In genomic region chr19:43002948-43003347, GRCh38 we compare ENCODE assay signal across 10 cellular contexts. TPM values are rescaled to one million over a fixed set of nuclear protein-coding genes. Genes with fewer than 3 reads are reported as not detected.
DNase-seq lines count a peak whose midpoint lies in the region; ATAC-seq, FAIRE-seq and TF ChIP-seq lines count a peak whose summit lies in the region.
"Not testable (repeated sequence)": the region's sequence is repeated elsewhere in the genome, so short reads cannot be mapped to it uniquely, and the experiment has no call there.
"Had no signal": no experiment of that assay in that cellular context is flagged by ENCODE, and none has a peak within 500 bp of the region (broad histone marks: within the 10 kb centered on the region; RNA-seq: fewer than 3 reads in every experiment).

No MANE protein-coding gene starts in this region.

- TF ChIP-seq RAD21 in A549 (conservative IDR thresholded peaks at IDR 0.05 in 1 of 2, IDR thresholded peaks at IDR 0.05 in 1 of 2); IMR-90 (IDR thresholded peaks at IDR 0.05; ENCODE audit: low read length): not testable (repeated sequence)

- H3K4me1 ChIP-seq in A549, result peaks cover 27% of the 10 kb centered on the region
- not testable (repeated sequence) for H3K4me1 ChIP-seq in IMR-90 (ENCODE audit: control insufficient read depth, insufficient read depth, low read length)
- peaks cover 11% of the 10 kb centered on the region for H3K4me1 ChIP-seq in RWPE2 (ENCODE audit: insufficient read depth, poor library complexity, severe bottlenecking)

- H3K27ac ChIP-seq in A549 (peak overlapping the region; percentile 19 to 47; a peak in 3 of 6 replicates), RWPE2 (ENCODE audit: poor library complexity, severe bottlenecking) (peak overlapping the region; percentile 39)
- not testable (repeated sequence) for H3K27ac ChIP-seq in IMR-90 (ENCODE audit: insufficient read depth, low read length)

- not testable (repeated sequence) for H3K4me3 ChIP-seq in A549; IMR-90 (ENCODE audit: insufficient read depth, low read depth, low read length); RWPE2 (ENCODE audit: severe bottlenecking); fibroblast of villous mesenchyme (ENCODE audit: low read depth, low read length)

- H3K4me2 ChIP-seq in A549, result peak overlapping the region; percentile 42
- not testable (repeated sequence) for H3K4me2 ChIP-seq in IMR-90 (ENCODE audit: low read depth, low read length)

- H3K4ac ChIP-seq in IMR-90 (ENCODE audit: low read depth, low read length), result not testable (repeated sequence)

- H4K20me1 ChIP-seq in IMR-90 (ENCODE audit: insufficient read depth, low read length), result not testable (repeated sequence)

- H3K9me1 ChIP-seq in IMR-90 (ENCODE audit: insufficient read depth, low read length), result not testable (repeated sequence)

- H2AK5ac ChIP-seq in IMR-90 (ENCODE audit: low read depth, low read length), result not testable (repeated sequence)

- intact Hi-C loops in IMR-90 (cut with micrococcal nuclease), result not testable (repeated sequence)

- H2BK5ac ChIP-seq in IMR-90 (ENCODE audit: low read depth, low read length, poor library complexity, severe bottlenecking), result not testable (repeated sequence)

- 5% methylated on average over 2 of the region's 2 CpGs for WGBS in A549 (ENCODE audit: missing lambda C conversion rate)
- WGBS in IMR-90 (ENCODE audit: extremely low coverage in 2 of 2, insufficient read length in 1 of 2), 2 experiments, result no CpG with 5 or more reads among the region's 2 CpGs

- H4K8ac ChIP-seq in IMR-90 (ENCODE audit: low read depth in 2 of 2, low read length in 2 of 2), result not testable (repeated sequence)

- H3K9me3 ChIP-seq in A549; IMR-90 (ENCODE audit: control insufficient read depth, insufficient read depth, low read length); RWPE2 (ENCODE audit: severe bottlenecking): not testable (repeated sequence)

- DNase-seq in A549 (ENCODE audit: low read depth in 1 of 2, low spot score in 1 of 2); IMR-90; RWPE2 (ENCODE audit: low spot score): not testable (repeated sequence)
- DNase-seq in EH (ENCODE audit: low read depth) (peak; percentile 29), cerebellar cortex (ENCODE audit: low spot score) (peak; percentile 53), fibroblast of villous mesenchyme (ENCODE audit: low read depth) (peak; percentile 22)

- CTCF ChIA-PET in A549 (lab: Yijun Ruan, JAX); IMR-90 (lab: Yijun Ruan, JAX): not testable (repeated sequence)

- H2BK20ac ChIP-seq in IMR-90 (ENCODE audit: low read depth, low read length), result peak overlapping the region; percentile 6; the same call in 1 of the 2 replicates

- ATAC-seq in A549; IMR-90 (ENCODE audit: low read depth); RWPE2 (ENCODE audit: low read depth): not testable (repeated sequence)

- not testable (repeated sequence) for H3K36me3 ChIP-seq in IMR-90 (ENCODE audit: control insufficient read depth, insufficient read depth, low read length); RWPE2 (ENCODE audit: low read depth)

- not testable (repeated sequence) for TF ChIP-seq CTCF in A549 (IDR thresholded peaks at IDR 0.05); IMR-90 (conservative IDR thresholded peaks at IDR 0.05; ENCODE audit: low read depth, low read length); RWPE2 (IDR thresholded peaks at IDR 0.05; ENCODE audit: poor library complexity, severe bottlenecking); fibroblast of villous mesenchyme (IDR thresholded peaks at IDR 0.05; ENCODE audit: insufficient read depth, low read depth, low read length)

- in situ Hi-C loops in IMR-90 (cut with MboI; ENCODE audit: low sequenced_read_pairs), result not testable (repeated sequence)

- H3K18ac ChIP-seq in IMR-90 (ENCODE audit: low read depth, low read length), result not testable (repeated sequence)

- not testable (repeated sequence) for H2AK9ac ChIP-seq in IMR-90 (replicated peaks; ENCODE audit: low read depth, low read length, poor library complexity)

- POLR2A ChIA-PET in A549 (lab: Yijun Ruan, JAX); IMR-90 (lab: Charles Lee; ENCODE audit: unreplicated experiment): not testable (repeated sequence)

- not testable (repeated sequence) for H3K56ac ChIP-seq in IMR-90 (ENCODE audit: extremely low read depth, insufficient read depth, low read length)

- H4K91ac ChIP-seq in IMR-90 (ENCODE audit: insufficient read depth, low read depth, low read length), result not testable (repeated sequence)

- not testable (repeated sequence) for TF ChIP-seq EP300 in A549 (IDR thresholded peaks at IDR 0.05)

- H3K9ac ChIP-seq in IMR-90 (ENCODE audit: low read depth, low read length), result not testable (repeated sequence)

- not testable (repeated sequence) for H2BK120ac ChIP-seq in IMR-90 (ENCODE audit: low read depth, low read length)

- not testable (repeated sequence) for H2AFZ ChIP-seq in IMR-90 (replicated peaks; ENCODE audit: low read length, poor library complexity)

- not testable (repeated sequence) for TF ChIP-seq POLR2A in A549 (IDR thresholded peaks at IDR 0.05; ENCODE audit: low read length); IMR-90 (IDR thresholded peaks at IDR 0.05; ENCODE audit: low read depth, low read length)

- not testable (repeated sequence) for H4K5ac ChIP-seq in IMR-90 (ENCODE audit: low read depth, low read length)

- not testable (repeated sequence) for H3K27me3 ChIP-seq in IMR-90 (ENCODE audit: control insufficient read depth, insufficient read depth, low read length); RWPE2 (ENCODE audit: insufficient read depth, poor library complexity, severe bottlenecking)

- H3K14ac ChIP-seq in IMR-90 (replicated peaks; ENCODE audit: low read depth, low read length), result not testable (repeated sequence)

- H3K23ac ChIP-seq in IMR-90 (ENCODE audit: low read depth, low read length), result not testable (repeated sequence)

- not testable (repeated sequence) for H3K79me1 ChIP-seq in IMR-90 (ENCODE audit: low read depth in 1 of 2, low read length in 2 of 2)

- peak; percentile 28 for FAIRE-seq in A549 (lab: Jason Lieb, UNC)

- dilution Hi-C loops in IMR-90 (cut with HindIII; ENCODE audit: low sequenced_read_pairs, unreplicated experiment), result not testable (repeated sequence)

- H2BK15ac ChIP-seq in IMR-90 (ENCODE audit: low read depth, low read length), result not testable (repeated sequence)

- not testable (repeated sequence) for BruUV-seq in IMR-90 (replicated peaks; lab: Mats Ljungman, UMichigan)

TF ChIP-seq in A549, 52 proteins besides CTCF, POLR2A, EP300 and RAD21:
- TF ChIP-seq GATA3 (IDR thresholded peaks at IDR 0.05; ENCODE audit: borderline replicate concordance), result peak; percentile 45; the same call in 1 of the 2 replicates
TF ChIP-seq in A549: peak in this region for 1; not testable (repeated sequence) for 51.

RNA-seq across cellular contexts. Expression of gene PSG11, which starts 23.3 kb away (rescaled TPM):
- polyA plus RNA-seq in A549 (2011; rRNA removed), result not detected in 2 replicates
- polyA plus RNA-seq in A549 (2012; cell fraction: cytosol; rRNA removed), result 0.04 TPM in 1 of 2 replicates, not detected in the other
- 0.02 TPM in 1 of 2 replicates, not detected in the other for polyA plus RNA-seq in A549 (2012; cell fraction: nucleus; rRNA removed)
- polyA plus RNA-seq in A549 (2017; fragmentation: RNase III; extraction: RNeasy Plus Mini Kit Qiagen cat#74134 plus additional on column Dnase treatment), result not detected in 3 replicates
- polyA minus RNA-seq in A549 (2011; rRNA and poly(A)+ RNA removed), result 0.29 TPM in 1 of 2 replicates, not detected in the other
- total RNA-seq in IMR-90 (2012; rRNA removed), result 0.18 and 0.28 TPM in 2 replicates
- polyA plus RNA-seq in IMR-90 (2012; rRNA removed), result 0.07 and 0.23 TPM in 2 replicates
- polyA plus RNA-seq in IMR-90 (2012; cell fraction: cytosol; rRNA removed), result 0.13 and 0.14 TPM in 2 replicates
- 0.11 TPM in 1 of 2 replicates, not detected in the other for polyA plus RNA-seq in IMR-90 (2012; cell fraction: nucleus; rRNA removed; ENCODE audit: low replicate concordance)
- 0.43 TPM in 1 of 2 replicates, not detected in the other for total RNA-seq in fibroblast of villous mesenchyme
- total RNA-seq: CD4-positive, alpha-beta memory T cell; GM23338; H4; H9 had no signal
- polyA plus RNA-seq: CD4-positive, alpha-beta memory T cell; GM23338 had no signal
